19 cellular contexts compared by ENCODE assay signal in genomic region chr11:102238287-102238894, GRCh38.
"Had no signal": no experiment of that assay in that cellular context is flagged by ENCODE, and none has a peak within 500 bp of the region (broad histone marks: within the 10 kb centered on the region; RNA-seq: fewer than 3 reads in every experiment).

No MANE protein-coding gene starts in this region.

- H3K27ac ChIP-seq: foreskin keratinocyte had no signal

- H3K4me3 Mint-ChIP-seq: activated naive CD8-positive, alpha-beta T cell treated with anti-CD3 and anti-CD28 coated beads for 36 hours; activated T-helper 17 cell treated with anti-CD3 and anti-CD28 coated beads, Interleukin-2, amount 50 U/mL, for 72 hours; immature natural killer cell; neural crest cell; WTC11 had no signal

- ATAC-seq: activated T-helper 17 cell treated with anti-CD3 and anti-CD28 coated beads, Interleukin-2, amount 50 U/mL, for 72 hours; foreskin keratinocyte; left ventricle myocardium superior; WTC11 had no signal

- H3K4me1 Mint-ChIP-seq: activated naive CD8-positive, alpha-beta T cell treated with anti-CD3 and anti-CD28 coated beads for 36 hours; activated T-helper 17 cell treated with anti-CD3 and anti-CD28 coated beads, Interleukin-2, amount 50 U/mL, for 72 hours; immature natural killer cell had no signal

- DNase-seq: activated naive CD4-positive, alpha-beta T cell treated with Interleukin-2 at 50 U/mL for 16 hours; activated naive CD8-positive, alpha-beta T cell treated with anti-CD3 and anti-CD28 coated beads for 36 hours; activated T-cell treated with anti-CD3 and anti-CD28 coated beads, Interleukin-2, amount 50 U/mL, for 1 hour; cortex of kidney; foreskin keratinocyte; immature natural killer cell; left ventricle myocardium superior; mesendoderm; naive B cell; posterior cingulate gyrus; stimulated activated CD4-positive, alpha-beta T cell treated with anti-CD3 and anti-CD28 coated beads, Interleukin-4, amount 100 ng/mL, for 1 hour; stimulated activated naive CD4-positive, alpha-beta T cell treated with Interleukin-2 at 50 U/mL for 16 hours; substantia nigra; T-helper 9 cell; thyroid gland had no signal

- H3K27me3 ChIP-seq: foreskin keratinocyte, thyroid gland had no signal

- H3K4me3 ChIP-seq: thyroid gland had no signal

- H3K36me3 ChIP-seq: thyroid gland had no signal

- H3K9me3 Mint-ChIP-seq: activated naive CD8-positive, alpha-beta T cell treated with anti-CD3 and anti-CD28 coated beads for 36 hours; activated T-helper 17 cell treated with anti-CD3 and anti-CD28 coated beads, Interleukin-2, amount 50 U/mL, for 72 hours; WTC11 had no signal

- H3K9me3 ChIP-seq: thyroid gland had no signal

- H3K36me3 Mint-ChIP-seq: activated naive CD8-positive, alpha-beta T cell treated with anti-CD3 and anti-CD28 coated beads for 36 hours; immature natural killer cell; naive B cell had no signal

- H3K27ac Mint-ChIP-seq: activated naive CD8-positive, alpha-beta T cell treated with anti-CD3 and anti-CD28 coated beads for 36 hours; activated T-helper 17 cell treated with anti-CD3 and anti-CD28 coated beads, Interleukin-2, amount 50 U/mL, for 72 hours; immature natural killer cell; naive B cell; WTC11 had no signal

- FAIRE-seq: bronchial epithelial cell had no signal
